In genomic region chr12:71756054-71756675, GRCh38 we compare ENCODE assay signal across 8 cellular contexts. TPM values are rescaled to one million over a fixed set of nuclear protein-coding genes. Genes with fewer than 3 reads are reported as not detected.
DNase-seq lines count a peak whose midpoint lies in the region; ATAC-seq, FAIRE-seq and TF ChIP-seq lines count a peak whose summit lies in the region.

No MANE protein-coding gene starts in this region.

- H3K27ac ChIP-seq in SK-N-SH (ENCODE audit: low read depth in 2 of 2, low read length in 1 of 2) (peak overlapping the region in 1 of 2 experiments; percentile 86; a peak in 1 of 4 replicates), K562 (ENCODE audit: extremely low read depth, low read depth, low read length) (peak overlapping the region; percentile 93; the same call in 2 of the 3 replicates), HepG2 (ENCODE audit: extremely low read length, insufficient read depth, low read length) (peak overlapping the region; percentile 83), thymus (ENCODE audit: low read depth) (peak overlapping the region; percentile 99)

- TF ChIP-seq CTCF in SK-N-SH (IDR thresholded peaks at IDR 0.05) (no peak), K562 (IDR thresholded peaks at IDR 0.05 in 2 of 3, conservative IDR thresholded peaks at IDR 0.05 in 1 of 3; ENCODE audit: insufficient read depth in 2 of 3, low read depth in 1 of 3, low read length in 3 of 3) (no peak), HepG2 (CRISPR knock-in tag; IDR thresholded peaks at IDR 0.05) (no peak)

- ATAC-seq in SK-N-SH treated with all-trans-retinoic acid at 6 μM for 48 hours (no peak), K562 (no peak), HepG2 (no peak), HG03159 (IDR thresholded peaks at IDR 0.05; ENCODE audit: unreplicated experiment) (no peak)

- H3F3A ChIP-seq in SK-N-SH (replicated peaks; ENCODE audit: insufficient read depth), result peaks cover 4% of the 10 kb centered on the region

- H3K36me3 ChIP-seq in SK-N-SH (replicated peaks in 1 of 2; ENCODE audit: control insufficient read depth in 1 of 2, insufficient read depth in 2 of 2, low read length in 1 of 2) (peaks cover 14 to 38% of the 10 kb centered on the region in 2 experiments), K562 (ENCODE audit: control insufficient read depth, insufficient read depth, low read length) (peaks cover 49% of the 10 kb centered on the region), HepG2 (replicated peaks in 1 of 2; ENCODE audit: control insufficient read depth in 1 of 2, insufficient read depth in 2 of 2, low read length in 2 of 2) (peaks cover 2 to 3% of the 10 kb centered on the region in 2 experiments; a peak in 2 of 5 replicates), thymus (ENCODE audit: control insufficient read depth, insufficient read depth) (peaks cover 4% of the 10 kb centered on the region)

- in situ Hi-C loops in K562 (cut with MboI), result loop anchor here (10.0 kb wide), 1 partner anchor 341 kb away; no protein-coding TSS in a partner anchor
- in situ Hi-C loops in HepG2 (cut with HindIII; ENCODE audit: extremely low pct_ligation_motif_present, low pct_unique_long_range_greater_than_20kb), result loop anchor here (10.0 kb wide), 1 partner anchor 341 kb away; no protein-coding TSS in a partner anchor

- H4K20me1 ChIP-seq in SK-N-SH (ENCODE audit: insufficient read depth), result peaks cover 6% of the 10 kb centered on the region; the same call in 1 of the 2 replicates
- H4K20me1 ChIP-seq in K562 (replicated peaks; ENCODE audit: control insufficient read depth, insufficient read depth, low read length), result no peaks in the 10 kb centered on the region; the same call in none of the 2 replicates
- H4K20me1 ChIP-seq in HepG2 (ENCODE audit: insufficient read depth, low read length), result peaks cover 25% of the 10 kb centered on the region

- TF ChIP-seq EP300 in SK-N-SH (IDR thresholded peaks at IDR 0.05; ENCODE audit: borderline replicate concordance in 1 of 2, low read depth in 1 of 2, low read length in 1 of 2) (no peak), K562 (IDR thresholded peaks at IDR 0.05; ENCODE audit: low read length) (no peak), HepG2 (IDR thresholded peaks at IDR 0.05; ENCODE audit: low read depth in 2 of 2, low read length in 2 of 2) (no peak), HepG2 (CRISPR knock-in tag; IDR thresholded peaks at IDR 0.05; ENCODE audit: borderline replicate concordance) (no peak)

- intact Hi-C loops in K562 (cut with micrococcal nuclease) (loop anchor here (10.0 kb wide), 1 partner anchor 621 kb away; no protein-coding TSS in a partner anchor), HepG2 (cut with micrococcal nuclease; ENCODE audit: unreplicated experiment) (no loop called here)

- H3K9me1 ChIP-seq in K562 (ENCODE audit: control insufficient read depth, insufficient read depth, low read length), result no peaks in the 10 kb centered on the region

- H3K9me2 ChIP-seq in SK-N-SH, result no peaks in the 10 kb centered on the region

- DNase-seq in SK-N-SH (no peak), K562 (ENCODE audit: extremely low read depth in 1 of 4, low spot score in 3 of 4) (no peak), HepG2 (ENCODE audit: low spot score) (no peak), NCI-H526 (lab: John Stamatoyannopoulos, UW) (no peak), H54 (ENCODE audit: insufficient read length, low spot score) (no peak)

- H2AFZ ChIP-seq in SK-N-SH (ENCODE audit: low read depth) (no peak overlapping the region), K562 (ENCODE audit: low read depth, low read length) (peak overlapping the region; percentile 69; the same call in 1 of the 2 replicates), HepG2 (ENCODE audit: low read length) (no peak overlapping the region)

- POLR2A ChIA-PET in SK-N-SH (lab: Yijun Ruan, JAX) (no interaction called here), K562 (lab: Yijun Ruan, JAX) (interaction anchor here (1.0 to 1.9 kb wide), 4 partner anchors 9 to 95 kb away, joined by 3 to 4 read pairs (median 3); no protein-coding TSS in a partner anchor), HepG2 (lab: Yijun Ruan, JAX) (interaction anchor here (1.0 kb wide), 1 partner anchor 69 kb away, joined by 3 read pairs; no protein-coding TSS in a partner anchor)

- H3K9me3 ChIP-seq in SK-N-SH, result no peaks in the 10 kb centered on the region
- H3K9me3 ChIP-seq in K562 (replicated peaks; ENCODE audit: control insufficient read depth, insufficient read depth, low read depth, low read length), result peaks cover 7% of the 10 kb centered on the region; the same call in 1 of the 2 replicates
- no peaks in the 10 kb centered on the region for H3K9me3 ChIP-seq in HepG2 (ENCODE audit: low read length)
- H3K9me3 ChIP-seq in thymus (ENCODE audit: control insufficient read depth), result no peaks in the 10 kb centered on the region

- FAIRE-seq in K562 (lab: Jason Lieb, UNC) (no peak), HepG2 (lab: Jason Lieb, UNC) (no peak), H54 (lab: Jason Lieb, UNC) (no peak)

- TF ChIP-seq RAD21 in SK-N-SH (IDR thresholded peaks at IDR 0.05; ENCODE audit: low read length) (no peak), K562 (CRISPR knock-in tag; conservative IDR thresholded peaks at IDR 0.05 in 1 of 2, IDR thresholded peaks at IDR 0.05 in 1 of 2) (no peak), HepG2 (CRISPR knock-in tag; IDR thresholded peaks at IDR 0.05) (no peak)

- 70% methylated on average over 5 of the region's 5 CpGs for WGBS in SK-N-SH (ENCODE audit: low lambda C conversion rate)
- 56% methylated on average over 5 of the region's 5 CpGs for WGBS in K562 (ENCODE audit: insufficient coverage, low coverage, missing lambda C conversion rate)
- 83% methylated on average over 5 of the region's 5 CpGs for WGBS in HepG2 (ENCODE audit: low lambda C conversion rate)
- WGBS in thymus, result 88% methylated on average over 5 of the region's 5 CpGs

- H3K9ac ChIP-seq in SK-N-SH (peak overlapping the region; percentile 86), K562 (ENCODE audit: insufficient read depth in 1 of 2, low read depth in 2 of 2, low read length in 2 of 2) (peak overlapping the region; percentile 87 to 91; a peak in 3 of 4 replicates), HepG2 (ENCODE audit: insufficient read depth, low read depth, low read length) (peak overlapping the region; percentile 92)

- peak overlapping the region; percentile 88 to 89 for H3K4me3 ChIP-seq in SK-N-SH (ENCODE audit: low read depth in 2 of 2, low read length in 1 of 2)
- H3K4me3 ChIP-seq in K562, result peak overlapping the region; percentile 67
- peak overlapping the region; percentile 92 to 99 (median 97) for H3K4me3 ChIP-seq in HepG2 (replicated peaks in 1 of 3; ENCODE audit: insufficient read depth in 1 of 3, low read depth in 2 of 3, low read length in 3 of 3)
- peak overlapping the region; percentile 99 for H3K4me3 ChIP-seq in thymus (ENCODE audit: low read length)

- H3K27me3 ChIP-seq in SK-N-SH (ENCODE audit: insufficient read depth) (no peaks in the 10 kb centered on the region), K562 (ENCODE audit: control insufficient read depth in 2 of 2, insufficient read depth in 2 of 2, low read length in 2 of 2) (no peaks in the 10 kb centered on the region), HepG2 (ENCODE audit: control insufficient read depth in 1 of 2, insufficient read depth in 2 of 2, low read length in 2 of 2) (no peaks in the 10 kb centered on the region; a peak in 2 of 5 replicates), thymus (ENCODE audit: control insufficient read depth, insufficient read depth) (no peaks in the 10 kb centered on the region)

- H3K4me1 ChIP-seq in SK-N-SH (ENCODE audit: control insufficient read depth in 1 of 2, insufficient read depth in 2 of 2, low read depth in 1 of 2, low read length in 1 of 2), result peaks cover 0 to 14% of the 10 kb centered on the region in 2 experiments; a peak in 3 of 4 replicates
- peaks cover 12 to 28% of the 10 kb centered on the region in 2 experiments; a peak in 4 of 5 replicates for H3K4me1 ChIP-seq in K562 (replicated peaks in 1 of 2; ENCODE audit: control insufficient read depth in 2 of 2, insufficient read depth in 2 of 2, low read length in 2 of 2)
- H3K4me1 ChIP-seq in HepG2 (ENCODE audit: insufficient read depth, low read length), result peaks cover 40% of the 10 kb centered on the region
- peaks cover 7% of the 10 kb centered on the region for H3K4me1 ChIP-seq in thymus (ENCODE audit: control insufficient read depth, insufficient read depth, low read length)

- H3K79me2 ChIP-seq in SK-N-SH (ENCODE audit: insufficient read depth) (peaks cover 62% of the 10 kb centered on the region), K562 (ENCODE audit: control insufficient read depth, insufficient read depth, low read length) (peaks cover 65% of the 10 kb centered on the region), HepG2 (ENCODE audit: insufficient read depth, low read length) (peaks cover 62% of the 10 kb centered on the region)

- BruUV-seq in K562 (replicated peaks; lab: Mats Ljungman, UMichigan), result TSS peak; percentile 46
- TSS peak; percentile 47 for BruUV-seq in HepG2 (replicated peaks; lab: Mats Ljungman, UMichigan)

- TF ChIP-seq POLR2A in K562 (conservative IDR thresholded peaks at IDR 0.05) (no peak), HepG2 (IDR thresholded peaks at IDR 0.05; ENCODE audit: insufficient read depth in 1 of 2, low read depth in 2 of 2, low read length in 2 of 2) (no peak), H54 (IDR thresholded peaks at IDR 0.05; ENCODE audit: low read depth, low read length) (no peak)

- H3K4me2 ChIP-seq in SK-N-SH, result peak overlapping the region; percentile 90
- peak overlapping the region; percentile 83 for H3K4me2 ChIP-seq in K562 (ENCODE audit: insufficient read depth, low read length)
- peak overlapping the region; percentile 87 for H3K4me2 ChIP-seq in HepG2 (ENCODE audit: low read depth, low read length)

- CTCF ChIA-PET in SK-N-SH (lab: Yijun Ruan, JAX), result interaction anchor here (1.1 kb wide), 1 partner anchor 182 kb away, joined by 3 read pairs; the partner anchor contains the start of gene TPH2
- CTCF ChIA-PET in K562 (lab: Yijun Ruan, JAX; ENCODE audit: low intra/inter-chr PET ratio), result no interaction called here
- CTCF ChIA-PET in HepG2 (lab: Yijun Ruan, JAX; ENCODE audit: low intra/inter-chr PET ratio, low total read pairs), result no interaction called here

RNA-seq across cellular contexts. Expression of gene RAB21, which starts 1.5 kb away (rescaled TPM):
- polyA plus RNA-seq in SK-N-SH (2012; rRNA removed), result 6.5 and 8.3 TPM in 2 replicates
- 12.4 and 17.1 TPM in 2 replicates for polyA plus RNA-seq in SK-N-SH (2012; cell fraction: cytosol; rRNA removed)
- 1.6 and 4.9 TPM in 2 replicates for polyA plus RNA-seq in SK-N-SH (2012; cell fraction: nucleus; rRNA removed)
- total RNA-seq in K562 (2011; cell fraction: chromatin; rRNA removed; ENCODE audit: low replicate concordance), result 3.7 and 24.2 TPM in 2 replicates
- 2.3 and 2.8 TPM in 2 replicates for total RNA-seq in K562 (2011; cell fraction: nucleolus; rRNA removed)
- 4.5 and 9.6 TPM in 2 replicates for total RNA-seq in K562 (2011; cell fraction: nucleoplasm; rRNA removed)
- 10.1 and 10.2 TPM in 2 replicates for total RNA-seq in K562 (2014; rRNA removed)
- 45.6 and 53.7 TPM in 2 replicates for total RNA-seq in K562 (2014; rRNA removed; fragmentation: Illumina TruSeq; extraction: Trizol)
- 42.6 and 44.4 TPM in 2 replicates for total RNA-seq in K562 (2015; rRNA removed; fragmentation: Illumina TruSeq; extraction: Trizol)
- 34.7 and 40.2 TPM in 2 replicates for total RNA-seq in K562 (2021)
- 8.2 and 13.5 TPM in 2 replicates for polyA plus RNA-seq in K562 (2011; rRNA removed)
- 0.79 and 1.6 TPM in 2 replicates for polyA plus RNA-seq in K562 (2011; cell fraction: cytosol; rRNA removed)
- polyA plus RNA-seq in K562 (2011; cell fraction: nucleus; rRNA removed), result 1.5 and 3.3 TPM in 2 replicates
- polyA plus RNA-seq in K562 (2012), result 20.7 and 30.1 TPM in 2 replicates
- polyA plus RNA-seq in K562 (2014; fragmentation: Illumina TruSeq; extraction: Trizol), result 30.5 and 35.8 TPM in 2 replicates
- polyA plus RNA-seq in K562 (2014; fragmentation: Nextera tagmentation; extraction: Ambion mirVana), result 1 to 10 TPM; 5.3 to 8.2 TPM
- polyA plus RNA-seq in K562 (2014; rRNA removed), result 16.3 and 19.6 TPM in 2 replicates
- polyA minus RNA-seq in K562 (2011; rRNA and poly(A)+ RNA removed), result 23.0 and 25.7 TPM in 2 replicates
- 6.7 and 9.8 TPM in 2 replicates for polyA minus RNA-seq in K562 (2011; cell fraction: cytosol; rRNA and poly(A)+ RNA removed)
- polyA minus RNA-seq in K562 (2011; cell fraction: nucleus; rRNA and poly(A)+ RNA removed), result 3.2 and 5.6 TPM in 2 replicates
- total RNA-seq in HepG2 (2016; rRNA removed; fragmentation: Illumina TruSeq; extraction: Trizol), result 50.9 and 61.4 TPM in 2 replicates
- total RNA-seq in HepG2 (2016; cell fraction: cytosol; rRNA removed; fragmentation: Illumina TruSeq; extraction: Trizol; ENCODE audit: low read depth), result 5.0 and 6.4 TPM in 2 replicates
- total RNA-seq in HepG2 (2016; cell fraction: insoluble cytoplasmic fraction; rRNA removed; fragmentation: Illumina TruSeq; extraction: Trizol), result 48.1 and 51.5 TPM in 2 replicates
- 24.0 and 24.1 TPM in 2 replicates for total RNA-seq in HepG2 (2016; cell fraction: membrane; rRNA removed; fragmentation: Illumina TruSeq; extraction: Trizol)
- total RNA-seq in HepG2 (2016; cell fraction: nucleus; rRNA removed; fragmentation: Illumina TruSeq; extraction: Trizol), result 27.0 and 31.0 TPM in 2 replicates
- 4.4 and 7.1 TPM in 2 replicates for polyA plus RNA-seq in HepG2 (2011; rRNA removed)
- polyA plus RNA-seq in HepG2 (2011; cell fraction: cytosol; rRNA removed), result 1.4 and 3.0 TPM in 2 replicates
- 1.9 and 2.6 TPM in 2 replicates for polyA plus RNA-seq in HepG2 (2011; cell fraction: nucleus; rRNA removed)
- 28.2 and 34.0 TPM in 2 replicates for polyA plus RNA-seq in HepG2 (2012)
- 2.3 and 3.9 TPM in 2 replicates for polyA plus RNA-seq in HepG2 (2016; cell fraction: cytosol; fragmentation: Illumina TruSeq; extraction: Trizol; ENCODE audit: low read depth)
- polyA plus RNA-seq in HepG2 (2016; cell fraction: insoluble cytoplasmic fraction; fragmentation: Illumina TruSeq; extraction: Trizol; ENCODE audit: low read depth), result 45.7 and 53.5 TPM in 2 replicates
- 10.3 and 12.3 TPM in 2 replicates for polyA plus RNA-seq in HepG2 (2016; cell fraction: membrane; fragmentation: Illumina TruSeq; extraction: Trizol; ENCODE audit: low read depth)
- 27.4 and 31.2 TPM in 2 replicates for polyA plus RNA-seq in HepG2 (2016; cell fraction: nucleus; fragmentation: Illumina TruSeq; extraction: Trizol; ENCODE audit: insufficient read depth, low read depth)
- polyA minus RNA-seq in HepG2 (2011; rRNA and poly(A)+ RNA removed; ENCODE audit: low replicate concordance), result 1.8 and 6.6 TPM in 2 replicates
- polyA minus RNA-seq in HepG2 (2011; cell fraction: cytosol; rRNA and poly(A)+ RNA removed), result 7.7 and 16.0 TPM in 2 replicates
- polyA minus RNA-seq in HepG2 (2011; cell fraction: nucleus; rRNA and poly(A)+ RNA removed), result 9.7 and 15.2 TPM in 2 replicates
- 21.9 TPM for polyA plus RNA-seq in thymus
